In genomic region chr11:32829157-32829679, GRCh38 we compare ENCODE assay signal across 8 cellular contexts. TPM values are rescaled to one million over a fixed set of nuclear protein-coding genes. Genes with fewer than 3 reads are reported as not detected.
DNase-seq lines count a peak whose midpoint lies in the region; ATAC-seq and TF ChIP-seq lines count a peak whose summit lies in the region.

No MANE protein-coding gene starts in this region.

- H3K9me3 Mint-ChIP-seq in CD4-positive, CD25-positive, alpha-beta regulatory T cell = no peaks in the 10 kb centered on the region
- H3K9me3 Mint-ChIP-seq in activated CD8-positive, alpha-beta T cell treated with anti-CD3 and anti-CD28 coated beads, Interleukin-2, amount 10 ng/mL, durations not matched to agents 7 days and 5 days (ENCODE audit: insufficient read depth) = no peaks in the 10 kb centered on the region

- H3K27ac ChIP-seq in CD4-positive, CD25-positive, alpha-beta regulatory T cell (ENCODE audit: insufficient read depth, low read length, poor library complexity, severe bottlenecking) = no peak overlapping the region
- no peak overlapping the region for H3K27ac ChIP-seq in iPS-20b (ENCODE audit: low read length)
- peak overlapping the region in 7 of 8 donors; percentile 72 to 92 (median 76) for H3K27ac ChIP-seq in spleen

- WGBS in spleen, 5 donors = 3 to 10% (median 4%) methylated on average over 12 of the region's 12 CpGs

- peak overlapping the region; percentile 56 for H3K4me3 ChIP-seq in CD4-positive, CD25-positive, alpha-beta regulatory T cell (ENCODE audit: low read depth, low read length)
- H3K4me3 ChIP-seq in iPS-20b (ENCODE audit: low read length) = peak overlapping the region; percentile 68
- H3K4me3 ChIP-seq in spleen = peak overlapping the region; percentile 51 to 93 (median 78)

- peaks cover 13% of the 10 kb centered on the region for H3K27me3 ChIP-seq in CD4-positive, CD25-positive, alpha-beta regulatory T cell (ENCODE audit: control insufficient read depth, insufficient read depth, low read length)
- H3K27me3 ChIP-seq in iPS-20b (ENCODE audit: insufficient read depth, low read length) = peaks cover 41% of the 10 kb centered on the region
- peaks cover 0 to 22% (median 10%) of the 10 kb centered on the region in 7 donors for H3K27me3 ChIP-seq in spleen (replicated peaks in 1 of 7)

- POLR2A ChIA-PET in activated CD8-positive, alpha-beta T cell treated with anti-CD3 and anti-CD28 coated beads, Interleukin-2, amount 10 ng/mL, durations not matched to agents 7 days and 5 days (lab: Charles Lee) = interaction anchor here (0.6 kb wide), 1 partner anchor 21 kb away, joined by 3 read pairs; no protein-coding TSS in a partner anchor

- DNase-seq in CD4-positive, CD25-positive, alpha-beta regulatory T cell = peak in 1 of 3 donors; percentile 54
- DNase-seq in activated CD8-positive, alpha-beta T cell treated with anti-CD3 and anti-CD28 coated beads, Interleukin-2, amount 10 ng/mL, durations not matched to agents 7 days and 5 days = no peak
- DNase-seq in spleen = no peak
- no peak for DNase-seq in NCI-H82 treated with DMSO at 0.1 percent for 48 hours (lab: John Stamatoyannopoulos, UW; ENCODE audit: unreplicated experiment)
- DNase-seq in activated CD4-positive, alpha-beta T cell treated with anti-CD3 and anti-CD28 coated beads for 1 hour = no peak

- H3K36me3 Mint-ChIP-seq in CD4-positive, CD25-positive, alpha-beta regulatory T cell = no peaks in the 10 kb centered on the region
- no peaks in the 10 kb centered on the region for H3K36me3 Mint-ChIP-seq in activated CD8-positive, alpha-beta T cell treated with anti-CD3 and anti-CD28 coated beads, Interleukin-2, amount 10 ng/mL, durations not matched to agents 7 days and 5 days (ENCODE audit: low read depth)

- H3K4me1 ChIP-seq in CD4-positive, CD25-positive, alpha-beta regulatory T cell (ENCODE audit: control insufficient read depth, insufficient read depth, low read length, poor library complexity, severe bottlenecking) = peaks cover 14% of the 10 kb centered on the region
- H3K4me1 ChIP-seq in iPS-20b (ENCODE audit: insufficient read depth, low read length) (no peaks in the 10 kb centered on the region), spleen (peaks cover 10 to 36% (median 20%) of the 10 kb centered on the region in 6 donors)

- TF ChIP-seq POLR2A in spleen (IDR thresholded peaks at IDR 0.05) = peak in 1 of 3 donors; percentile 34

- peaks cover 2 to 14% (median 8%) of the 10 kb centered on the region in 4 donors for H3K4me1 Mint-ChIP-seq in CD4-positive, CD25-positive, alpha-beta regulatory T cell
- peaks cover 12% of the 10 kb centered on the region for H3K4me1 Mint-ChIP-seq in activated CD8-positive, alpha-beta T cell treated with anti-CD3 and anti-CD28 coated beads, Interleukin-2, amount 10 ng/mL, durations not matched to agents 7 days and 5 days (ENCODE audit: low read depth)

- H3K36me3 ChIP-seq in CD4-positive, CD25-positive, alpha-beta regulatory T cell (ENCODE audit: control insufficient read depth, insufficient read depth, low read length) = no peaks in the 10 kb centered on the region
- no peaks in the 10 kb centered on the region for H3K36me3 ChIP-seq in iPS-20b (ENCODE audit: insufficient read depth, low read depth, low read length)
- no peaks in the 10 kb centered on the region for H3K36me3 ChIP-seq in spleen

- peak overlapping the region; percentile 14; the same call in 1 of the 2 replicates for H3K9ac ChIP-seq in iPS-20b (ENCODE audit: low read depth, low read length)

- H3K4me3 Mint-ChIP-seq in CD4-positive, CD25-positive, alpha-beta regulatory T cell = peak overlapping the region; percentile 78 to 91 (median 84)
- H3K4me3 Mint-ChIP-seq in activated CD8-positive, alpha-beta T cell treated with anti-CD3 and anti-CD28 coated beads, Interleukin-2, amount 10 ng/mL, durations not matched to agents 7 days and 5 days = peak overlapping the region; percentile 80

- H3K9me3 ChIP-seq in CD4-positive, CD25-positive, alpha-beta regulatory T cell (ENCODE audit: control insufficient read depth in 2 of 2, low read length in 2 of 2) = no peaks in the 10 kb centered on the region
- no peaks in the 10 kb centered on the region for H3K9me3 ChIP-seq in iPS-20b (ENCODE audit: insufficient read depth, low read depth, low read length)
- no peaks in the 10 kb centered on the region for H3K9me3 ChIP-seq in spleen

- H3K27ac Mint-ChIP-seq in CD4-positive, CD25-positive, alpha-beta regulatory T cell = no peak overlapping the region
- peak overlapping the region; percentile 77 for H3K27ac Mint-ChIP-seq in activated CD8-positive, alpha-beta T cell treated with anti-CD3 and anti-CD28 coated beads, Interleukin-2, amount 10 ng/mL, durations not matched to agents 7 days and 5 days

- intact Hi-C loops in spleen (cut with DNase I; ENCODE audit: low total_unique reads) = no loop called here

- ATAC-seq in CD4-positive, CD25-positive, alpha-beta regulatory T cell (ENCODE audit: low read depth in 2 of 2) = no peak
- ATAC-seq in GM19324 (IDR thresholded peaks at IDR 0.05; ENCODE audit: low FRiP score, unreplicated experiment) (peak; percentile 31), HG03354 (IDR thresholded peaks at IDR 0.05; ENCODE audit: poor library complexity, severe bottlenecking, unreplicated experiment) (peak; percentile 52)
- ATAC-seq in activated CD8-positive, alpha-beta T cell treated with anti-CD3 and anti-CD28 coated beads, Interleukin-2, amount 10 ng/mL, durations not matched to agents 7 days and 5 days = peak; percentile 35

- CTCF ChIA-PET in activated CD8-positive, alpha-beta T cell treated with anti-CD3 and anti-CD28 coated beads, Interleukin-2, amount 10 ng/mL, durations not matched to agents 7 days and 5 days (lab: Charles Lee) = interaction anchor here (0.8 kb wide), 1 partner anchor 236 kb away, joined by 3 read pairs; no protein-coding TSS in a partner anchor

- H3K27me3 Mint-ChIP-seq in CD4-positive, CD25-positive, alpha-beta regulatory T cell = peaks cover 21% of the 10 kb centered on the region
- peaks cover 40% of the 10 kb centered on the region for H3K27me3 Mint-ChIP-seq in activated CD8-positive, alpha-beta T cell treated with anti-CD3 and anti-CD28 coated beads, Interleukin-2, amount 10 ng/mL, durations not matched to agents 7 days and 5 days (ENCODE audit: low read depth)

- no peak for TF ChIP-seq CTCF in spleen (IDR thresholded peaks at IDR 0.05 in 8 of 11, conservative IDR thresholded peaks at IDR 0.05 in 3 of 11)

RNA-seq across cellular contexts. Expression of gene PRRG4, which starts 0.5 kb away (rescaled TPM):
- total RNA-seq in CD4-positive, CD25-positive, alpha-beta regulatory T cell = 0.07 TPM
- polyA plus RNA-seq in CD4-positive, CD25-positive, alpha-beta regulatory T cell = under 1 TPM in 1 of 4 donors, not detected in 3; 0.02 TPM
- under 1 TPM; 0.24 to 0.26 TPM for total RNA-seq in activated CD8-positive, alpha-beta T cell treated with anti-CD3 and anti-CD28 coated beads, Interleukin-2, amount 10 ng/mL, durations not matched to agents 7 days and 5 days
- total RNA-seq in spleen = 1 to 10 TPM; 2.8 to 6.7 (median 4.3) TPM
- 1 to 10 TPM in 1 of 3 donors, under 1 TPM in 2; 0.65 to 2.6 (median 0.87) TPM for polyA plus RNA-seq in spleen

RNA-seq across cellular contexts. Expression of gene CCDC73, which starts 34.8 kb away (rescaled TPM):
- not detected for total RNA-seq in CD4-positive, CD25-positive, alpha-beta regulatory T cell
- polyA plus RNA-seq in CD4-positive, CD25-positive, alpha-beta regulatory T cell = under 1 TPM in 1 of 4 donors, not detected in 3; 0.03 TPM
- total RNA-seq in activated CD8-positive, alpha-beta T cell treated with anti-CD3 and anti-CD28 coated beads, Interleukin-2, amount 10 ng/mL, durations not matched to agents 7 days and 5 days = not detected
- total RNA-seq in spleen = 1 to 10 TPM in 2 of 7 donors, under 1 TPM in 4, not detected in 1; 0.46 to 2.1 (median 0.72) TPM
- under 1 TPM; 0.16 to 0.18 (median 0.17) TPM for polyA plus RNA-seq in spleen

Comparison
In these comparisons a context has a peak if more than half of its experiments do, and no peak if none do; other contexts are left out.
1. ATAC-seq: peak in GM19324 (single experiment), HG03354 (single experiment) and activated CD8-positive, alpha-beta T cell treated with anti-CD3 and anti-CD28 coated beads, Interleukin-2, amount 10 ng/mL, durations not matched to agents 7 days and 5 days (single experiment); none in CD4-positive, CD25-positive, alpha-beta regulatory T cell (0 of 2).
2. H3K27ac ChIP-seq: peak in spleen (7 of 8); none in CD4-positive, CD25-positive, alpha-beta regulatory T cell (single experiment) and iPS-20b (single experiment).
3. Peak in every context shown above with its lines, with median percentiles within 50 percentile points of each other: H3K4me3 ChIP-seq.